17 cellular contexts compared by ENCODE assay signal in genomic region chr4:124132161-124132560, GRCh38.
A peak's percentile ranks its signal among the peaks of the same experiment; 100 is the strongest.
DNase-seq lines count a peak whose midpoint lies in the region; ATAC-seq and TF ChIP-seq lines count a peak whose summit lies in the region.
"Had no signal": no experiment of that assay in that cellular context is flagged by ENCODE, and none has a peak within 500 bp of the region (broad histone marks: within the 10 kb centered on the region; RNA-seq: fewer than 3 reads in every experiment).

No MANE protein-coding gene starts in this region.

- dilution Hi-C loops in IMR-90 (cut with HindIII; ENCODE audit: low sequenced_read_pairs, unreplicated experiment), result no loop called here

- no peak overlapping the region for H2AK9ac ChIP-seq in IMR-90 (replicated peaks; ENCODE audit: low read depth, low read length, poor library complexity)

- no peak overlapping the region for H3K56ac ChIP-seq in IMR-90 (ENCODE audit: extremely low read depth, insufficient read depth, low read length)

- H3K4me1 Mint-ChIP-seq in endodermal cell, result no peaks in the 10 kb centered on the region
- H3K4me1 Mint-ChIP-seq: CD8-positive, alpha-beta memory T cell had no signal

- no peak overlapping the region for H2BK20ac ChIP-seq in IMR-90 (ENCODE audit: low read depth, low read length)

- no CpG with 5 or more reads among the region's 2 CpGs for WGBS in IMR-90 (ENCODE audit: extremely low coverage in 2 of 2, insufficient read length in 1 of 2), 2 experiments
- WGBS in endodermal cell (ENCODE audit: insufficient coverage in 1 of 2, insufficient read length in 1 of 2), 2 experiments, result 78% methylated on average over 2 of the region's 2 CpGs; no CpG with 5 or more reads in 1 of the 2 experiments

- no peak overlapping the region for H3K27ac ChIP-seq in IMR-90 (ENCODE audit: insufficient read depth, low read length)
- H3K27ac ChIP-seq in endodermal cell (ENCODE audit: low read depth, low read length), result no peak overlapping the region
- H3K27ac ChIP-seq: BLaER1 treated with 17β-estradiol and CSF1 and Interleukin-3, amounts not matched to agents 10 nM and 100 nM; HL-60 had no signal

- TF ChIP-seq POLR2A in IMR-90 (IDR thresholded peaks at IDR 0.05; ENCODE audit: low read depth, low read length), result no peak

- H3K9me1 ChIP-seq in IMR-90 (ENCODE audit: insufficient read depth, low read length), result no peaks in the 10 kb centered on the region

- H3K27me3 Mint-ChIP-seq in endodermal cell (ENCODE audit: insufficient read depth), result no peaks in the 10 kb centered on the region
- H3K27me3 Mint-ChIP-seq: CD8-positive, alpha-beta memory T cell had no signal

- no peak overlapping the region for H2BK15ac ChIP-seq in IMR-90 (ENCODE audit: low read depth, low read length)

- H3K4me3 ChIP-seq in IMR-90 (ENCODE audit: insufficient read depth, low read depth, low read length) (no peak overlapping the region), endodermal cell (ENCODE audit: low read length) (peak overlapping the region; percentile 40)
- H3K4me3 ChIP-seq: BLaER1 treated with 17β-estradiol and CSF1 and Interleukin-3, amounts not matched to agents 10 nM and 100 nM had no signal

- H3K14ac ChIP-seq in IMR-90 (replicated peaks; ENCODE audit: low read depth, low read length), result no peak overlapping the region

- H3K36me3 ChIP-seq in IMR-90 (ENCODE audit: control insufficient read depth, insufficient read depth, low read length) (no peaks in the 10 kb centered on the region), endodermal cell (ENCODE audit: control insufficient read depth, insufficient read depth, low read length) (no peaks in the 10 kb centered on the region)
- H3K36me3 ChIP-seq: BLaER1 treated with 17β-estradiol and CSF1 and Interleukin-3, amounts not matched to agents 10 nM and 100 nM had no signal

- H3K9ac ChIP-seq in IMR-90 (ENCODE audit: low read depth, low read length) (no peak overlapping the region), endodermal cell (ENCODE audit: extremely low read depth, low read length, poor library complexity, severe bottlenecking) (no peak overlapping the region)
- H3K9ac ChIP-seq: BLaER1 treated with 17β-estradiol and CSF1 and Interleukin-3, amounts not matched to agents 10 nM and 100 nM had no signal

- H4K20me1 ChIP-seq in IMR-90 (ENCODE audit: insufficient read depth, low read length), result no peaks in the 10 kb centered on the region
- H4K20me1 ChIP-seq: BLaER1 treated with 17β-estradiol and CSF1 and Interleukin-3, amounts not matched to agents 10 nM and 100 nM had no signal

- DNase-seq in IMR-90 (peak; percentile 26), endodermal cell (no peak), glomerular visceral epithelial cell (ENCODE audit: extremely low spot score) (peak; percentile 25), cerebellar nuclear complex (lab: John Stamatoyannopoulos, UW) (no peak), NCI-H446 (lab: John Stamatoyannopoulos, UW) (no peak), NCI-H1436 treated with DMSO at 0.1 percent for 48 hours (lab: John Stamatoyannopoulos, UW) (no peak)
- DNase-seq: CD8-positive, alpha-beta memory T cell; HFFc6; MM.1S; NCI-H1092; NCI-H146; NCI-H2029 treated with DMSO at 0.1 percent for 48 hours had no signal

- no peak overlapping the region for H4K5ac ChIP-seq in IMR-90 (ENCODE audit: low read depth, low read length)

- in situ Hi-C loops in IMR-90 (cut with MboI; ENCODE audit: low sequenced_read_pairs), result no loop called here

- H2AFZ ChIP-seq in IMR-90 (replicated peaks; ENCODE audit: low read length, poor library complexity), result no peak overlapping the region

- H3K4ac ChIP-seq in IMR-90 (ENCODE audit: low read depth, low read length), result no peak overlapping the region

- H3K4me3 Mint-ChIP-seq in endodermal cell, result no peak overlapping the region
- H3K4me3 Mint-ChIP-seq: CD8-positive, alpha-beta memory T cell; HFFc6 had no signal

- H2BK5ac ChIP-seq in IMR-90 (ENCODE audit: low read depth, low read length, poor library complexity, severe bottlenecking), result no peak overlapping the region

- H3K36me3 Mint-ChIP-seq in endodermal cell (ENCODE audit: low read depth), result no peaks in the 10 kb centered on the region
- H3K36me3 Mint-ChIP-seq: CD8-positive, alpha-beta memory T cell had no signal

- TF ChIP-seq RAD21 in IMR-90 (IDR thresholded peaks at IDR 0.05; ENCODE audit: low read length), result no peak

- no peak overlapping the region for H4K8ac ChIP-seq in IMR-90 (ENCODE audit: low read depth in 2 of 2, low read length in 2 of 2)

- CTCF ChIA-PET in IMR-90 (lab: Yijun Ruan, JAX), result no interaction called here

- H3K9me3 ChIP-seq in IMR-90 (ENCODE audit: control insufficient read depth, insufficient read depth, low read length), result peaks cover 3% of the 10 kb centered on the region
- peaks cover 21% of the 10 kb centered on the region for H3K9me3 ChIP-seq in endodermal cell (ENCODE audit: control insufficient read depth, low read length)

- BruUV-seq in IMR-90 (replicated peaks; lab: Mats Ljungman, UMichigan), result no TSS peak

- H3K27ac Mint-ChIP-seq in endodermal cell, result no peak overlapping the region
- H3K27ac Mint-ChIP-seq: HFFc6 had no signal

- H3K79me1 ChIP-seq in IMR-90 (ENCODE audit: low read depth in 1 of 2, low read length in 2 of 2), result no peaks in the 10 kb centered on the region

- H3K4me1 ChIP-seq in IMR-90 (ENCODE audit: control insufficient read depth, insufficient read depth, low read length) (no peaks in the 10 kb centered on the region), endodermal cell (ENCODE audit: control insufficient read depth, insufficient read depth, low read length) (no peaks in the 10 kb centered on the region)
- H3K4me1 ChIP-seq: BLaER1 treated with 17β-estradiol and CSF1 and Interleukin-3, amounts not matched to agents 10 nM and 100 nM had no signal

- H2BK120ac ChIP-seq in IMR-90 (ENCODE audit: low read depth, low read length), result no peak overlapping the region

- intact Hi-C loops in IMR-90 (cut with micrococcal nuclease), result no loop called here

- H3K23ac ChIP-seq in IMR-90 (ENCODE audit: low read depth, low read length), result no peak overlapping the region

- H3K4me2 ChIP-seq in IMR-90 (ENCODE audit: low read depth, low read length), result no peak overlapping the region
- H3K4me2 ChIP-seq: BLaER1 treated with 17β-estradiol and CSF1 and Interleukin-3, amounts not matched to agents 10 nM and 100 nM had no signal

- H2AK5ac ChIP-seq in IMR-90 (ENCODE audit: low read depth, low read length), result no peak overlapping the region

- TF ChIP-seq CTCF in IMR-90 (conservative IDR thresholded peaks at IDR 0.05; ENCODE audit: low read depth, low read length) (no peak), endodermal cell (conservative IDR thresholded peaks at IDR 0.05) (no peak)

- ATAC-seq in IMR-90 (ENCODE audit: low read depth) (no peak), HG03097 (IDR thresholded peaks at IDR 0.05; ENCODE audit: low FRiP score, unreplicated experiment) (no peak)
- ATAC-seq: Panc1, Right ventricle myocardium inferior had no signal

- POLR2A ChIA-PET in IMR-90 (lab: Charles Lee; ENCODE audit: unreplicated experiment), result no interaction called here

- H4K91ac ChIP-seq in IMR-90 (ENCODE audit: insufficient read depth, low read depth, low read length), result no peak overlapping the region

- H3K9me3 Mint-ChIP-seq in endodermal cell, result peaks cover 30% of the 10 kb centered on the region

- H3K18ac ChIP-seq in IMR-90 (ENCODE audit: low read depth, low read length), result no peak overlapping the region

- H3K27me3 ChIP-seq in IMR-90 (ENCODE audit: control insufficient read depth, insufficient read depth, low read length) (no peaks in the 10 kb centered on the region), endodermal cell (ENCODE audit: control insufficient read depth, insufficient read depth, low read length, poor library complexity, severe bottlenecking) (no peaks in the 10 kb centered on the region)
- H3K27me3 ChIP-seq: BLaER1 treated with 17β-estradiol and CSF1 and Interleukin-3, amounts not matched to agents 10 nM and 100 nM had no signal

TF ChIP-seq in IMR-90, 13 proteins besides CTCF, POLR2A, EP300 and RAD21:
- TF ChIP-seq MAZ (IDR thresholded peaks at IDR 0.05; ENCODE audit: borderline replicate concordance, low read depth, low read length) (no peak), ELK1 (IDR thresholded peaks at IDR 0.05; ENCODE audit: borderline replicate concordance, low read depth, low read length) (no peak), FOS (IDR thresholded peaks at IDR 0.05; ENCODE audit: low read depth, low read length) (peak; percentile 3; the same call in 1 of the 2 replicates)

Comparison
In these comparisons a context has a peak if more than half of its experiments do, and no peak if none do; other contexts are left out.
1. DNase-seq: peak in IMR-90 (single experiment) and glomerular visceral epithelial cell (single experiment); none in endodermal cell (single experiment), cerebellar nuclear complex (0 of 2), NCI-H446 (0 of 2) and NCI-H1436 treated with DMSO at 0.1 percent for 48 hours (single experiment).